ENCODE assay signal across 8 cellular contexts in the genomic region with DNA sequence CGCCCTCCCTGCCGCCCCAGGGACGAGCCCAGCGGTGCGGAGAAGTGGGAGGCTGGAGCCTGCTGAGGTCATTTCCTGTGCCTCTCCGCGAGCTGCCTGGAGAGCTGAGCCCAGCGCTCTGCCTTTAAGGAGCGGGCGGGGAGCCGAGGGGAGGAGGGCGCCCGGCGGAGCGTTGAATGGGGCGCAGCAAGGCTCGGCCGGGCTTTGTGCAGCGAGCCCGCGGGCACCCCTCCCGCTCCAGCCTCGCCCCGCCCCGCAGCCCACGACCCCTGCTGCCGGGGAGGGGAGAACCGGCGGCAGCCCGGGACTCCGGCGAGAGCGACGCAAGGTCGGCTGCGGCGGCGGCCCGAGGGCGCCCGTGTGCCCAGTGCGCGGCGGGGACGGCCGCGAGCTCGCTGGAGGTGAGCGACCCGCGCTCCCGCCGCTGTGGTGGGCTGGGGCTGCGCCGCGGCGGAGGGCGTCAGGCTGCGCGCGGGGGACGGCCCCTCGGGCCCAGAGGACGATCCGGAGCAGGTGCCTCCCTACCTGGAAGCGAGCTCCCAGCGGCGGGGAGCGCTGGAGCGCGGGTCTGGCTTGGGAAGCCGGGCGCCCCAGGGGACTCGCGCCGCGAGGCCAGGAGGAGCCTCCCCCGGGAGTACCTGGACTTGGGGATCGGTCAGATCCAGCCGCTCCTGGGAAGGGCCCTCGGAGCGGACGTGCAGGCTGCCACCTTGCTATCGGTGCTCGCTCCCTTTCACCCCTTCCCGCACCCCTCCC. TPM values are rescaled to one million over a fixed set of nuclear protein-coding genes. Genes with fewer than 3 reads are reported as not detected.
DNase-seq lines count a peak whose midpoint lies in the region; ATAC-seq, FAIRE-seq and TF ChIP-seq lines count a peak whose summit lies in the region.

A gene (plus strand): TSS at position 293 of the 756 bp plus-strand sequence. CDS start 8,578 bp downstream, outside the sequence.

- H3K27ac ChIP-seq in endothelial cell of umbilical vein (ENCODE audit: insufficient read depth, low read depth, low read length) (no peak within 1 kb of the TSS), mesendoderm (ENCODE audit: low read depth, low read length) (peak within 1 kb of the TSS; percentile 65)

- peak within 1 kb of the TSS; percentile 38 for H3K4me3 Mint-ChIP-seq in activated CD8-positive, alpha-beta memory T cell treated with anti-CD3 and anti-CD28 coated beads, Interleukin-2, amount 10 ng/mL, durations not matched to agents 7 days and 5 days

- H3K4me2 ChIP-seq in endothelial cell of umbilical vein (ENCODE audit: insufficient read depth, low read length) (peak within 1 kb of the TSS; percentile 25), mesendoderm (ENCODE audit: low read length) (peak within 1 kb of the TSS; percentile 25)

- H3K4me3 ChIP-seq in endothelial cell of umbilical vein (replicated peaks in 1 of 3; ENCODE audit: insufficient read depth in 1 of 3, low read depth in 1 of 3, low read length in 3 of 3) (peak within 1 kb of the TSS; percentile 6 to 53 (median 29)), mesendoderm (ENCODE audit: low read length) (peak within 1 kb of the TSS; percentile 55)

- H3K27me3 ChIP-seq in endothelial cell of umbilical vein (ENCODE audit: control insufficient read depth in 2 of 2, insufficient read depth in 2 of 2, low read length in 2 of 2) (peaks cover 18 to 32% of the 10 kb centered on the region in 2 experiments), mesendoderm (ENCODE audit: insufficient read depth, low read length, poor library complexity) (no peaks in the 10 kb centered on the region)

- H3K9me3 Mint-ChIP-seq in activated CD8-positive, alpha-beta memory T cell treated with anti-CD3 and anti-CD28 coated beads, Interleukin-2, amount 10 ng/mL, durations not matched to agents 7 days and 5 days (ENCODE audit: low read depth): no peaks in the 10 kb centered on the region

- H3K9ac ChIP-seq in endothelial cell of umbilical vein (replicated peaks; ENCODE audit: extremely low read depth, insufficient read depth, low read length) (peak within 1 kb of the TSS; percentile 30), mesendoderm (ENCODE audit: low read length) (peak within 1 kb of the TSS; percentile 78)

- H3K4me1 ChIP-seq in endothelial cell of umbilical vein (ENCODE audit: control insufficient read depth, extremely low read depth, insufficient read depth, low read length) (peaks cover 2% of the 10 kb centered on the region), mesendoderm (ENCODE audit: control insufficient read depth, low read depth, low read length) (no peaks in the 10 kb centered on the region)

- H3K23ac ChIP-seq in mesendoderm (ENCODE audit: low read length): peak within 1 kb of the TSS; percentile 57

- peak; percentile 79 for ATAC-seq in HG02884 (IDR thresholded peaks at IDR 0.05; ENCODE audit: unreplicated experiment)
- peak; percentile 90 for ATAC-seq in activated CD8-positive, alpha-beta memory T cell treated with anti-CD3 and anti-CD28 coated beads, Interleukin-2, amount 10 ng/mL, durations not matched to agents 7 days and 5 days
- no peak for ATAC-seq in GM19328 (IDR thresholded peaks at IDR 0.05; ENCODE audit: unreplicated experiment)

- dilution Hi-C loops in endothelial cell of umbilical vein (cut with MboI; ENCODE audit: extremely low pct_ligation_motif_present, low sequenced_read_pairs): no loop called here

- no peaks in the 10 kb centered on the region for H3K9me3 ChIP-seq in endothelial cell of umbilical vein (replicated peaks; ENCODE audit: control insufficient read depth, insufficient read depth, low read length)

- no CpG with 5 or more reads among the region's 86 CpGs for WGBS in mesendoderm (ENCODE audit: extremely low coverage, insufficient coverage, low lambda C conversion rate)

- H2BK120ac ChIP-seq in mesendoderm (ENCODE audit: low read depth, low read length): no peak within 1 kb of the TSS

- H3K36me3 Mint-ChIP-seq in activated CD8-positive, alpha-beta memory T cell treated with anti-CD3 and anti-CD28 coated beads, Interleukin-2, amount 10 ng/mL, durations not matched to agents 7 days and 5 days: no peaks in the 10 kb centered on the region

- no peak within 1 kb of the TSS for H4K8ac ChIP-seq in mesendoderm (ENCODE audit: low read depth, low read length)

- CTCF ChIA-PET in activated CD8-positive, alpha-beta memory T cell treated with anti-CD3 and anti-CD28 coated beads, Interleukin-2, amount 10 ng/mL, durations not matched to agents 7 days and 5 days (lab: Charles Lee): interaction anchor here (1.0 to 2.6 kb wide), 9 partner anchors 8 to 171 kb away, joined by 3 to 11 read pairs (median 4); a partner anchor contains a TSS
- CTCF ChIA-PET in endothelial cell of umbilical vein (lab: Charles Lee): interaction anchor here (1.1 to 2.9 kb wide), 5 partner anchors 11 to 106 kb away, joined by 4 to 25 read pairs (median 5); no protein-coding TSS in a partner anchor

- no peaks in the 10 kb centered on the region for H3K9me1 ChIP-seq in endothelial cell of umbilical vein (replicated peaks; ENCODE audit: control insufficient read depth, extremely low read depth, insufficient read depth, low read length)

- H4K20me1 ChIP-seq in endothelial cell of umbilical vein (replicated peaks; ENCODE audit: control insufficient read depth, extremely low read depth, insufficient read depth, low read length): no peaks in the 10 kb centered on the region

- H3K79me1 ChIP-seq in mesendoderm (ENCODE audit: low read length): no peaks in the 10 kb centered on the region

- no peak for TF ChIP-seq CTCF in endothelial cell of umbilical vein (IDR thresholded peaks at IDR 0.05; ENCODE audit: extremely low read depth in 1 of 2, insufficient read depth in 1 of 2, low read depth in 1 of 2, low read length in 2 of 2)

- no peak within 1 kb of the TSS for H4K5ac ChIP-seq in mesendoderm (ENCODE audit: low read length)

- no peaks in the 10 kb centered on the region for H3K4me1 Mint-ChIP-seq in activated CD8-positive, alpha-beta memory T cell treated with anti-CD3 and anti-CD28 coated beads, Interleukin-2, amount 10 ng/mL, durations not matched to agents 7 days and 5 days

- no peak for TF ChIP-seq POLR2A in endothelial cell of umbilical vein (IDR thresholded peaks at IDR 0.05; ENCODE audit: low read depth, low read length)

- H2BK15ac ChIP-seq in mesendoderm (replicated peaks; ENCODE audit: low read depth): no peak within 1 kb of the TSS

- intact Hi-C loops in endothelial cell of umbilical vein (cut with micrococcal nuclease): loop anchor here (2.0 kb wide), 1 partner anchor 106 kb away; no protein-coding TSS in a partner anchor

- H3K56ac ChIP-seq in mesendoderm (ENCODE audit: low read length): peak within 1 kb of the TSS; percentile 90

- H2BK5ac ChIP-seq in mesendoderm (ENCODE audit: low read length): no peak within 1 kb of the TSS

- no peaks in the 10 kb centered on the region for H3K79me2 ChIP-seq in endothelial cell of umbilical vein (ENCODE audit: control insufficient read depth, insufficient read depth, low read length)
- H3K79me2 ChIP-seq in mesendoderm (ENCODE audit: control insufficient read depth, insufficient read depth, low read length): no peaks in the 10 kb centered on the region

- DNase-seq in EH (ENCODE audit: low read depth): peak; percentile 71
- DNase-seq in NCI-H446 treated with DMSO at 0.1 percent for 48 hours (lab: John Stamatoyannopoulos, UW): peak; percentile 39
- peak; percentile 68 for DNase-seq in activated CD8-positive, alpha-beta memory T cell treated with anti-CD3 and anti-CD28 coated beads, Interleukin-2, amount 10 ng/mL, durations not matched to agents 7 days and 5 days
- peak; percentile 55 for DNase-seq in endothelial cell of umbilical vein (ENCODE audit: low read depth, low spot score)
- DNase-seq in mesendoderm: peak; percentile 87
- peak; percentile 75 for DNase-seq in stimulated activated CD8-positive, alpha-beta memory T cell treated with anti-CD3 and anti-CD28 coated beads, Interleukin-4, amount 100 ng/mL, for 48 hours

- peak; percentile 79 for FAIRE-seq in endothelial cell of umbilical vein (lab: Jason Lieb, UNC)

- H3K27me3 Mint-ChIP-seq in activated CD8-positive, alpha-beta memory T cell treated with anti-CD3 and anti-CD28 coated beads, Interleukin-2, amount 10 ng/mL, durations not matched to agents 7 days and 5 days: peaks cover 66% of the 10 kb centered on the region

- no TSS peak for BruUV-seq in endothelial cell of umbilical vein (replicated peaks; lab: Mats Ljungman, UMichigan)

- no peak within 1 kb of the TSS for H2AK5ac ChIP-seq in mesendoderm (ENCODE audit: low read length)

- H2AFZ ChIP-seq in endothelial cell of umbilical vein (ENCODE audit: low read depth, low read length): peak within 1 kb of the TSS; percentile 56

- H3K18ac ChIP-seq in mesendoderm (ENCODE audit: low read length): peak within 1 kb of the TSS; percentile 69

- no peak within 1 kb of the TSS for H3K27ac Mint-ChIP-seq in activated CD8-positive, alpha-beta memory T cell treated with anti-CD3 and anti-CD28 coated beads, Interleukin-2, amount 10 ng/mL, durations not matched to agents 7 days and 5 days

- H3K4ac ChIP-seq in mesendoderm (ENCODE audit: low read depth, low read length): peak within 1 kb of the TSS; percentile 77

- POLR2A ChIA-PET in endothelial cell of umbilical vein (lab: Charles Lee): no interaction called here

- H3K36me3 ChIP-seq in endothelial cell of umbilical vein (ENCODE audit: control insufficient read depth in 2 of 2, extremely low read depth in 1 of 2, insufficient read depth in 2 of 2, low read length in 2 of 2) (no peaks in the 10 kb centered on the region), mesendoderm (ENCODE audit: control insufficient read depth, insufficient read depth, low read length) (no peaks in the 10 kb centered on the region)

TF ChIP-seq in endothelial cell of umbilical vein, 7 proteins besides CTCF, POLR2A, EP300 and RAD21:
- no peak for TF ChIP-seq FOS (IDR thresholded peaks at IDR 0.05; ENCODE audit: borderline replicate concordance, insufficient read depth, low read length)
- peak; percentile 52 for TF ChIP-seq EZH2 (IDR thresholded peaks at IDR 0.05; ENCODE audit: borderline replicate concordance, low read depth, low read length, severe bottlenecking)

RNA-seq across cellular contexts. Expression of the gene that starts here (rescaled TPM):
- under 1 TPM; 0.19 to 0.79 TPM for total RNA-seq in activated CD8-positive, alpha-beta memory T cell treated with anti-CD3 and anti-CD28 coated beads, Interleukin-2, amount 10 ng/mL, durations not matched to agents 7 days and 5 days
- total RNA-seq in endothelial cell of umbilical vein: 0.35 and 0.71 TPM in 2 replicates
- polyA plus RNA-seq in endothelial cell of umbilical vein: 0.17 and 0.18 TPM in 2 replicates
- 0.10 and 0.21 TPM in 2 replicates for polyA plus RNA-seq in endothelial cell of umbilical vein (2011; cell fraction: cytosol; rRNA removed)
- 0.91 and 1.2 TPM in 2 replicates for polyA plus RNA-seq in endothelial cell of umbilical vein (2011; cell fraction: nucleus; rRNA removed)
- polyA plus RNA-seq in endothelial cell of umbilical vein (2012): 0.52 and 0.59 TPM in 2 replicates
- 0.21 and 0.78 TPM in 2 replicates for polyA minus RNA-seq in endothelial cell of umbilical vein
- 2.2 TPM for polyA minus RNA-seq in endothelial cell of umbilical vein (2011; cell fraction: cytosol; rRNA and poly(A)+ RNA removed)
- polyA minus RNA-seq in endothelial cell of umbilical vein (2011; cell fraction: nucleus; rRNA and poly(A)+ RNA removed): 0.34 and 1.3 TPM in 2 replicates
- 9.7 TPM for polyA plus RNA-seq in mesendoderm (2013, experiment 1 of 2)
- 10.1 TPM for polyA plus RNA-seq in mesendoderm (2013, experiment 2 of 2)

Comparison
In these comparisons a context has a peak if more than half of its experiments do, and no peak if none do; other contexts are left out.
1. Peak in DNase-seq and ATAC-seq in activated CD8-positive, alpha-beta memory T cell treated with anti-CD3 and anti-CD28 coated beads, Interleukin-2, amount 10 ng/mL, durations not matched to agents 7 days and 5 days; RNA of the gene not detected or under 1 TPM.